Comparison of ENCODE assay signal across 1 cellular context in the genomic region with DNA sequence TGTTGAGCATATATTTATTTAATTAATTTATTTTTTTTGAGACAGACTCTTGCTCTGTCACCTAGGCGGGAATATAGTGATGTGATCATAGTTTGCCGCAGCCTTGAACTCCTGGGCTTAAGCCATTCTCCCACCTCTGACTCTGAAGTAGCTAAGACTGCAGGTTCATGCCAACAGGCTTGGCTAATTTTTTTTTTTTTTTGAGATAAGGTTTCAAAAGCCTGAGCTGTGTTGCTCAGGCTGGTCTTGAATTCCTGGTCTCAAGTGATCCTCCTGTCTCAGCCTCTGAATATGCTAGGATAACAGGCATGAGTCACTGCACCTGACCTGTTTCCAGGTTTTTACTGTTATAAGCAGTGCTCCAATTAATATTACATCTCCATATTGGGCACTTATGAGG.
TF ChIP-seq lines count a peak whose summit lies in the region.

No MANE protein-coding gene starts in this region.

TF ChIP-seq in IMR-90, 13 proteins besides CTCF, POLR2A, EP300 and RAD21:
- TF ChIP-seq RFX5 (IDR thresholded peaks at IDR 0.05; ENCODE audit: low read depth, low read length) (no peak), MAZ (IDR thresholded peaks at IDR 0.05; ENCODE audit: borderline replicate concordance, low read depth, low read length) (no peak), MAFK (IDR thresholded peaks at IDR 0.05; ENCODE audit: low read depth, low read length) (no peak), MXI1 (IDR thresholded peaks at IDR 0.05; ENCODE audit: borderline replicate concordance, low read depth, low read length) (no peak)
- TF ChIP-seq, protein P1, sequence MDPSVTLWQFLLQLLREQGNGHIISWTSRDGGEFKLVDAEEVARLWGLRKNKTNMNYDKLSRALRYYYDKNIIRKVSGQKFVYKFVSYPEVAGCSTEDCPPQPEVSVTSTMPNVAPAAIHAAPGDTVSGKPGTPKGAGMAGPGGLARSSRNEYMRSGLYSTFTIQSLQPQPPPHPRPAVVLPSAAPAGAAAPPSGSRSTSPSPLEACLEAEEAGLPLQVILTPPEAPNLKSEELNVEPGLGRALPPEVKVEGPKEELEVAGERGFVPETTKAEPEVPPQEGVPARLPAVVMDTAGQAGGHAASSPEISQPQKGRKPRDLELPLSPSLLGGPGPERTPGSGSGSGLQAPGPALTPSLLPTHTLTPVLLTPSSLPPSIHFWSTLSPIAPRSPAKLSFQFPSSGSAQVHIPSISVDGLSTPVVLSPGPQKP (IDR thresholded peaks at IDR 0.05; ENCODE audit: borderline replicate concordance, low read depth, low read length): no peak
